In the genomic region with DNA sequence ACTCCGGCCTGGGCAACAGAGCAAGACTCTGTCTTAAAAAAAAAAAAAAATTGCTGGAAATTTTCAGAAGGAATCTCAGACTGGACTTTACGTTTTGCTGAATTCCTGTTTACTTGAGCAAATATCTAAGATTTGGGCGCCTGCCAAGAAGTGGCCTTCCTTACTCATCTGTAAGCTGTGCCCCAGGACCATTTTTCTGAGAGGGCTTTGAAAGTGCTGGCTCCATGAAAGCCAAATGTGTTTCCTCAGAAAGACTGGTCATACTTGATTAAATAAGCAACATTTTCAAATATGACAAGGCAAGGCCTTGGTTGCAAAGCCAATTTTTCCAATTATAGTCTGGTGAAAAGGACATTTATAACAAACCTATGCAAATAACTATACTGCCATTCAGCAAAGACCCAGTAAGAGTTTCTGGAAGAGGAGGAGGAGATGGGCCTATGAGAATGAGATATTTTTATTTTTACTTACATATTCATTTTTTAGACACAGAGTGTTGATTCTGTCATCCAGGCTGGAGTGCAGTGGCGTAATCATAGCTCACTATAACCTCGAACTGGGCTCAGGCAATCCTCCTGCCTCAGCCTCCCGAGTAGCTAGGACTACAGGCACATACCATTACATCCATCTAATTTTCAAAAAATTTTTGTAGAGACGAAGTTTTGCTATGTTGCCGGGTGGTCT, we compare ENCODE assay signal across 1 cellular context.
TF ChIP-seq lines count a peak whose summit lies in the region.

No MANE protein-coding gene starts in this region.

TF ChIP-seq in GM23338, 12 proteins besides CTCF, POLR2A, EP300 and RAD21 (continued from another document):
- TF ChIP-seq STAT1 (IDR thresholded peaks at IDR 0.05; ENCODE audit: unreplicated experiment) (no peak), EZH2phosphoT487 (IDR thresholded peaks at IDR 0.05; ENCODE audit: unreplicated experiment) (no peak), JUNB (IDR thresholded peaks at IDR 0.05; ENCODE audit: unreplicated experiment) (no peak)
